ENCODE assay signal across 1 cellular context in genomic region chr5:168315991-168316578, GRCh38.
A peak's percentile ranks its signal among the peaks of the same experiment; 100 is the strongest.
TF ChIP-seq lines count a peak whose summit lies in the region.

No MANE protein-coding gene starts in this region.

TF ChIP-seq in HepG2, 621 proteins besides CTCF, POLR2A, EP300 and RAD21 (continued from another document):
- TF ChIP-seq CENPBD1 (CRISPR knock-in tag; IDR thresholded peaks at IDR 0.05; ENCODE audit: borderline replicate concordance, low read depth) (no peak), ZBTB3 (CRISPR knock-in tag; IDR thresholded peaks at IDR 0.05; ENCODE audit: borderline replicate concordance, low read depth) (no peak), CENPX (CRISPR knock-in tag; IDR thresholded peaks at IDR 0.05) (no peak), CEBPB (IDR thresholded peaks at IDR 0.05; ENCODE audit: borderline replicate concordance, low read depth, low read length) (0 out of 2 replicates have a peak, but pooled peaks have one; percentile 16), ZNF720 (CRISPR knock-in tag; IDR thresholded peaks at IDR 0.05) (no peak), NFAT5 (CRISPR knock-in tag; IDR thresholded peaks at IDR 0.05) (no peak), ZNF33B (CRISPR knock-in tag; IDR thresholded peaks at IDR 0.05) (no peak), SMC3 (IDR thresholded peaks at IDR 0.05; ENCODE audit: low read length) (no peak), THYN1 (CRISPR knock-in tag; IDR thresholded peaks at IDR 0.05; ENCODE audit: borderline replicate concordance, low read depth) (no peak), HMGXB4 (CRISPR knock-in tag; IDR thresholded peaks at IDR 0.05; ENCODE audit: borderline replicate concordance in 1 of 2, low read depth in 1 of 2) (no peak), STAT5B (CRISPR knock-in tag; IDR thresholded peaks at IDR 0.05) (no peak), CHD4 (IDR thresholded peaks at IDR 0.05; ENCODE audit: borderline replicate concordance, low read length) (no peak), ZNF329 (CRISPR knock-in tag; IDR thresholded peaks at IDR 0.05; ENCODE audit: low read depth) (no peak), ZNF501 (CRISPR knock-in tag; IDR thresholded peaks at IDR 0.05) (peak; percentile 50; the same call in 1 of the 2 replicates), ZSCAN29 (CRISPR knock-in tag; conservative IDR thresholded peaks at IDR 0.05) (no peak), ZNF792 (CRISPR knock-in tag; IDR thresholded peaks at IDR 0.05) (0 out of 2 replicates have a peak, but pooled peaks have one; percentile 36), SOX6 (IDR thresholded peaks at IDR 0.05) (no peak), SOX6 (CRISPR knock-in tag; IDR thresholded peaks at IDR 0.05) (peak; percentile 11; the same call in 1 of the 2 replicates), ZNF660 (CRISPR knock-in tag; IDR thresholded peaks at IDR 0.05; ENCODE audit: borderline replicate concordance, low read depth) (no peak), CSRNP1 (CRISPR knock-in tag; IDR thresholded peaks at IDR 0.05) (no peak), ZHX2 (IDR thresholded peaks at IDR 0.05; ENCODE audit: low read depth) (no peak), ZHX2 (CRISPR knock-in tag; IDR thresholded peaks at IDR 0.05; ENCODE audit: borderline replicate concordance) (no peak), RCOR2 (CRISPR knock-in tag; IDR thresholded peaks at IDR 0.05) (no peak), SMYD3 (CRISPR knock-in tag; IDR thresholded peaks at IDR 0.05) (0 out of 2 replicates have a peak, but pooled peaks have one; percentile 38), FIP1L1 (IDR thresholded peaks at IDR 0.05; ENCODE audit: borderline replicate concordance, insufficient read depth, low read depth, low read length) (no peak), ZNF468 (CRISPR knock-in tag; IDR thresholded peaks at IDR 0.05) (no peak), ARID5B (CRISPR knock-in tag; IDR thresholded peaks at IDR 0.05) (peak; percentile 72), KMT2A (CRISPR knock-in tag; IDR thresholded peaks at IDR 0.05) (peak; percentile 40; the same call in 1 of the 2 replicates), ZNF644 (CRISPR knock-in tag; IDR thresholded peaks at IDR 0.05; ENCODE audit: low read depth) (0 out of 2 replicates have a peak, but pooled peaks have one; percentile 42), ZNF614 (CRISPR knock-in tag; IDR thresholded peaks at IDR 0.05; ENCODE audit: borderline replicate concordance) (peak; percentile 99), NFIB (CRISPR knock-in tag; IDR thresholded peaks at IDR 0.05; ENCODE audit: borderline replicate concordance) (no peak), JUNB (CRISPR knock-in tag; IDR thresholded peaks at IDR 0.05; ENCODE audit: borderline replicate concordance) (no peak)
